Comparison of ENCODE assay signal across 10 cellular contexts in genomic region chr5:59767753-59768159, GRCh38.
DNase-seq lines count a peak whose midpoint lies in the region; ATAC-seq and TF ChIP-seq lines count a peak whose summit lies in the region.
"Had no signal": no experiment of that assay in that cellular context is flagged by ENCODE, and none has a peak within 500 bp of the region (broad histone marks: within the 10 kb centered on the region; RNA-seq: fewer than 3 reads in every experiment).

No MANE protein-coding gene starts in this region.

- H3K27me3 Mint-ChIP-seq in nephron progenitor cell (ENCODE audit: low read depth, poor library complexity), result peaks cover 20% of the 10 kb centered on the region

- H3K4me3 Mint-ChIP-seq in nephron progenitor cell, result peak overlapping the region; percentile 88

- DNase-seq in AG10803 (ENCODE audit: low read depth), result no peak
- DNase-seq in LNCaP clone FGC (ENCODE audit: low read depth), result no peak
- DNase-seq in epithelial cell of prostate (ENCODE audit: low read depth, low spot score), result no peak
- no peak for DNase-seq in nephron progenitor cell
- no peak for DNase-seq in SW480 (ENCODE audit: low spot score)
- DNase-seq in HuH-7 (ENCODE audit: low spot score), result no peak
- no peak for DNase-seq in NCI-H510A (lab: John Stamatoyannopoulos, UW)
- DNase-seq: RPMI8226 had no signal

- no peak for ATAC-seq in GM21576 (IDR thresholded peaks at IDR 0.05; ENCODE audit: unreplicated experiment)

- no peaks in the 10 kb centered on the region for H3K9me3 Mint-ChIP-seq in nephron progenitor cell

- peaks cover 33% of the 10 kb centered on the region for H3K4me1 Mint-ChIP-seq in nephron progenitor cell

- no peak overlapping the region for H3K27ac Mint-ChIP-seq in nephron progenitor cell

- H3K36me3 Mint-ChIP-seq in nephron progenitor cell (ENCODE audit: low read depth), result no peaks in the 10 kb centered on the region

- TF ChIP-seq CTCF in AG10803 (conservative IDR thresholded peaks at IDR 0.05; ENCODE audit: low read length) (no peak), LNCaP clone FGC (IDR thresholded peaks at IDR 0.05; ENCODE audit: control insufficient read depth, extremely low read depth, insufficient read depth) (no peak), nephron progenitor cell (IDR thresholded peaks at IDR 0.05) (no peak)

- peak overlapping the region; percentile 86 for H3K27ac ChIP-seq in epithelial cell of prostate

- H3K4me3 ChIP-seq in AG10803 (ENCODE audit: low read length) (peak overlapping the region; percentile 59), LNCaP clone FGC (ENCODE audit: low read depth, low read length) (peak overlapping the region; percentile 57)
- H3K4me3 ChIP-seq: GM12878 had no signal
